9 cellular contexts compared by ENCODE assay signal in genomic region chr21:33231526-33231925, GRCh38. TPM values are rescaled to one million over a fixed set of nuclear protein-coding genes. Genes with fewer than 3 reads are reported as not detected.
DNase-seq lines count a peak whose midpoint lies in the region; ATAC-seq, FAIRE-seq and TF ChIP-seq lines count a peak whose summit lies in the region.
"Had no signal": no experiment of that assay in that cellular context is flagged by ENCODE, and none has a peak within 500 bp of the region (broad histone marks: within the 10 kb centered on the region; RNA-seq: fewer than 3 reads in every experiment).

No MANE protein-coding gene starts in this region.

- FAIRE-seq in GM12891 (lab: Jason Lieb, UNC), result peak; percentile 88

- TF ChIP-seq CTCF in epithelial cell of proximal tubule (conservative IDR thresholded peaks at IDR 0.05; ENCODE audit: low read depth, low read length), result no peak

- H3K4me3 ChIP-seq in epithelial cell of proximal tubule (ENCODE audit: low read depth, low read length), result peak overlapping the region; percentile 2

- no peak for DNase-seq in GM12891 (ENCODE audit: insufficient read length, low spot score)
- DNase-seq in activated CD4-positive, alpha-beta T cell treated with anti-CD3 and anti-CD28 coated beads, Interleukin-2, amount 50 U/mL, for 1 hour, result peak; percentile 45
- no peak for DNase-seq in epithelial cell of proximal tubule (ENCODE audit: low read depth)
- DNase-seq in stimulated activated CD4-positive, alpha-beta T cell treated with anti-CD3 and anti-CD28 coated beads, Interleukin-1b, Interleukin-23, amount 100 ng/mL, for 4 hours (ENCODE audit: low read depth in 2 of 2), result peak; percentile 15 to 27
- no peak for DNase-seq in CD1c-positive myeloid dendritic cell (ENCODE audit: extremely low spot score)
- no peak for DNase-seq in Kasumi-1 (lab: John Stamatoyannopoulos, UW)
- DNase-seq in GF-D8 (lab: John Stamatoyannopoulos, UW), result no peak
- DNase-seq: mesendoderm had no signal

- no peak for TF ChIP-seq POLR2A in GM12891 (IDR thresholded peaks at IDR 0.05; ENCODE audit: low read depth, low read length)

- no peak for ATAC-seq in HG03520 (IDR thresholded peaks at IDR 0.05; ENCODE audit: unreplicated experiment)

TF ChIP-seq in GM12891, 5 proteins besides CTCF, POLR2A, EP300 and RAD21:
- TF ChIP-seq POU2F2 (IDR thresholded peaks at IDR 0.05; ENCODE audit: low read depth, low read length) (no peak), PAX5 (IDR thresholded peaks at IDR 0.05; ENCODE audit: insufficient read depth, low read length, severe bottlenecking) (peak; percentile 60), SPI1 (IDR thresholded peaks at IDR 0.05; ENCODE audit: low read depth, low read length) (no peak), POLR2AphosphoS5 (IDR thresholded peaks at IDR 0.05; ENCODE audit: low read depth, low read length) (no peak)

RNA-seq across cellular contexts. Expression of gene IFNAR2, which starts 1.8 kb away (rescaled TPM):
- polyA plus RNA-seq in GM12891 (2012; ENCODE audit: low read depth, missing spikeins), result 38.2 TPM
- total RNA-seq in epithelial cell of proximal tubule, result 4.7 and 7.0 TPM in 2 replicates

RNA-seq across cellular contexts. Expression of gene IL10RB, which starts 34.6 kb away (rescaled TPM):
- polyA plus RNA-seq in GM12891 (2012; ENCODE audit: low read depth, missing spikeins), result 24.5 TPM
- total RNA-seq in epithelial cell of proximal tubule, result 11.0 and 16.7 TPM in 2 replicates

Comparison
In these comparisons a context has a peak if more than half of its experiments do, and no peak if none do; other contexts are left out.
1. DNase-seq: peak in activated CD4-positive, alpha-beta T cell treated with anti-CD3 and anti-CD28 coated beads, Interleukin-2, amount 50 U/mL, for 1 hour (single experiment) and stimulated activated CD4-positive, alpha-beta T cell treated with anti-CD3 and anti-CD28 coated beads, Interleukin-1b, Interleukin-23, amount 100 ng/mL, for 4 hours (2 of 2); none in GM12891 (single experiment), epithelial cell of proximal tubule (single experiment), CD1c-positive myeloid dendritic cell (single experiment), Kasumi-1 (0 of 2) and GF-D8 (single experiment).